23 cellular contexts compared by ENCODE assay signal in the genomic region with DNA sequence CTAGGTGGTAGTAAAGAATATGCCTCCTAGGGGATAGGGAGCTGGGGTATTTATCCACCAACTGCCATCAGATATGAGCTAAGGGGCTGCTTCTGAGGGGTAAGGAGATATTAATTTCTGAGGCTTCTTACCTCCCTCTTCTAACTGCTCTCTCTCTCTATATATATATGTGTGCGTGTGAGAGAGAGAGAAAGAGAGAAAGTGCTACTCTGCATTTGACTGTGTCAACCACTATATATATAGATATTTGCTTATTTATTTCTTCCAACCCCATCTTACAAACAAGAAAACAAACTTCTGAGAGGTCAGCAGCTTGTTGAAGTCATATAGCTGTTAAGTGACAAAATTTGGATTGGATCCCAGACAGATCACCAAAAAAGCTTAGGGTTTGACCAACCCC. TPM values are rescaled to one million over a fixed set of nuclear protein-coding genes. Genes with fewer than 3 reads are reported as not detected.
"Had no signal": no experiment of that assay in that cellular context is flagged by ENCODE, and none has a peak within 500 bp of the region (broad histone marks: within the 10 kb centered on the region; RNA-seq: fewer than 3 reads in every experiment).

No MANE protein-coding gene starts in this region.

- H3K36me3 ChIP-seq: left lung had no signal

- H3K27me3 ChIP-seq: left lung had no signal

- H2AFZ ChIP-seq: hepatocyte had no signal

- H3K4me3 Mint-ChIP-seq: activated naive CD8-positive, alpha-beta T cell treated with anti-CD3 and anti-CD28 coated beads, Interleukin-2, amount 10 ng/mL, durations not matched to agents 7 days and 5 days; dendritic cell treated with granulocyte-macrophage colony-stimulating factor and Interleukin-4, amounts not matched to agents 40 ng/mL and 50 ng/mL, for 4 days; immature natural killer cell; neural crest cell had no signal

- H3K27ac ChIP-seq: hepatocyte, left lung had no signal

- H3K9me3 ChIP-seq: left lung had no signal

- H3K4me1 ChIP-seq: left lung had no signal

- ATAC-seq: left lung; naive thymus-derived CD4-positive, alpha-beta T cell had no signal

- H3K79me2 ChIP-seq: hepatocyte had no signal

- DNase-seq: activated naive CD4-positive, alpha-beta T cell treated with Interleukin-2 at 50 U/mL for 16 hours; activated naive CD8-positive, alpha-beta T cell treated with anti-CD3 and anti-CD28 coated beads, Interleukin-2, amount 10 ng/mL, durations not matched to agents 7 days and 5 days; activated T-cell treated with anti-CD3 and anti-CD28 coated beads, Interleukin-2, amount 50 U/mL, for 1 hour; amniotic stem cell; effector CD8-positive, alpha-beta T cell; foreskin melanocyte; immature natural killer cell; left lung; naive thymus-derived CD4-positive, alpha-beta T cell; retina; stimulated activated CD4-positive, alpha-beta T cell treated with anti-CD3 and anti-CD28 coated beads, Interleukin-2, amount 100 ng/mL, for 48 hours; stimulated activated CD8-positive, alpha-beta memory T cell treated with anti-CD3 and anti-CD28 coated beads, Interleukin-4, amount 100 ng/mL, for 48 hours; stimulated activated naive CD4-positive, alpha-beta T cell; T-helper 1 cell had no signal

- H3K27ac Mint-ChIP-seq: activated naive CD8-positive, alpha-beta T cell treated with anti-CD3 and anti-CD28 coated beads, Interleukin-2, amount 10 ng/mL, durations not matched to agents 7 days and 5 days; activated T-helper 2 cell treated with anti-CD3 and anti-CD28 coated beads, Interferon-gamma antibody, Interleukin-2, Interleukin-4, amounts not matched to agents 10 μg/mL and 5 μg/mL and 100 μg/mL, durations not matched to agents 14 hours and 24 hours and 36 hours; dendritic cell treated with granulocyte-macrophage colony-stimulating factor and Interleukin-4, amounts not matched to agents 40 ng/mL and 50 ng/mL, for 4 days; immature natural killer cell had no signal

- H3K4me2 ChIP-seq: hepatocyte had no signal

- H3K4me3 ChIP-seq: hepatocyte, left lung, lung had no signal

- H3K9me3 Mint-ChIP-seq: activated naive CD8-positive, alpha-beta T cell treated with anti-CD3 and anti-CD28 coated beads, Interleukin-2, amount 10 ng/mL, durations not matched to agents 7 days and 5 days; activated T-helper 2 cell treated with anti-CD3 and anti-CD28 coated beads, Interferon-gamma antibody, Interleukin-2, Interleukin-4, amounts not matched to agents 10 μg/mL and 5 μg/mL and 100 μg/mL, durations not matched to agents 14 hours and 24 hours and 36 hours; dendritic cell treated with granulocyte-macrophage colony-stimulating factor and Interleukin-4, amounts not matched to agents 40 ng/mL and 50 ng/mL, for 4 days; immature natural killer cell; naive thymus-derived CD4-positive, alpha-beta T cell; neural crest cell had no signal

RNA-seq across cellular contexts. Expression of a gene that starts 5.9 kb away (rescaled TPM):
- total RNA-seq: activated naive CD8-positive, alpha-beta T cell treated with anti-CD3 and anti-CD28 coated beads, Interleukin-2, amount 10 ng/mL, durations not matched to agents 7 days and 5 days; activated T-helper 2 cell treated with anti-CD3 and anti-CD28 coated beads, Interferon-gamma antibody, Interleukin-2, Interleukin-4, amounts not matched to agents 10 μg/mL and 5 μg/mL and 100 μg/mL, durations not matched to agents 14 hours and 24 hours and 36 hours; left lung; lung; naive thymus-derived CD4-positive, alpha-beta T cell; neural crest cell had no signal

RNA-seq across cellular contexts. Expression of a gene that starts 22.7 kb away (rescaled TPM):
- total RNA-seq: activated naive CD8-positive, alpha-beta T cell treated with anti-CD3 and anti-CD28 coated beads, Interleukin-2, amount 10 ng/mL, durations not matched to agents 7 days and 5 days; activated T-helper 2 cell treated with anti-CD3 and anti-CD28 coated beads, Interferon-gamma antibody, Interleukin-2, Interleukin-4, amounts not matched to agents 10 μg/mL and 5 μg/mL and 100 μg/mL, durations not matched to agents 14 hours and 24 hours and 36 hours; cerebellum; hepatocyte; kidney epithelial cell; left lung; lung; naive thymus-derived CD4-positive, alpha-beta T cell; neural crest cell; progenitor cell of endocrine pancreas; ureter had no signal

RNA-seq across cellular contexts. Expression of a gene that starts 44.0 kb away (rescaled TPM):
- total RNA-seq: activated naive CD8-positive, alpha-beta T cell treated with anti-CD3 and anti-CD28 coated beads, Interleukin-2, amount 10 ng/mL, durations not matched to agents 7 days and 5 days; activated T-helper 2 cell treated with anti-CD3 and anti-CD28 coated beads, Interferon-gamma antibody, Interleukin-2, Interleukin-4, amounts not matched to agents 10 μg/mL and 5 μg/mL and 100 μg/mL, durations not matched to agents 14 hours and 24 hours and 36 hours; progenitor cell of endocrine pancreas had no signal
